ENCODE assay signal across 23 cellular contexts in the genomic region with DNA sequence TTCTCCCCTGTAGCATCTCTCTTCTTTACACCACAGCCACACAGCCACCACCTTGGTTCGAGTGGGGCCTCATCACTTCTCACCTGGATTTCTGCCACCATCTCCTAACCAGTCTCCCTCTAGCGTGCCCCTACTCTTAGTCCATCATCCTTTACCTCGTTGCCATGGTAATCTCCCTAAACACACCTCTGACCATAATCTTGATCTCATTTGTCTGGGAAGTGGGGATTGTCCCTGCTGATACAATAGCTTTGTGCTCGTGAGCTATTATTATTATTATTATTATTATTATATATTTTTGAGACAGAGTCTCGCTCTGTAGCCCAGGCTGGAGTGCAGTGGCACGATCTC.
"Had no signal": no experiment of that assay in that cellular context is flagged by ENCODE, and none has a peak within 500 bp of the region (broad histone marks: within the 10 kb centered on the region; RNA-seq: fewer than 3 reads in every experiment).

No MANE protein-coding gene starts in this region.

- DNase-seq: activated CD4-positive, alpha-beta memory T cell treated with anti-CD3 and anti-CD28 coated beads for 36 hours; activated CD4-positive, alpha-beta T cell treated with anti-CD3 and anti-CD28 coated beads for 48 hours; activated effector memory CD4-positive, alpha-beta T cell treated with Interleukin-2 at 50 U/mL for 16 hours; activated naive CD4-positive, alpha-beta T cell treated with anti-CD3 and anti-CD28 coated beads, Interleukin-2, amount 10 ng/mL, durations not matched to agents 7 days and 5 days; activated T-cell treated with anti-CD3 and anti-CD28 coated beads, Interleukin-2, amount 50 U/mL, for 48 hours; aorta; brain microvascular endothelial cell; caudate nucleus; dermis blood vessel endothelial cell; effector CD8-positive, alpha-beta T cell; foreskin keratinocyte; immature natural killer cell; lower lobe of right lung; naive thymus-derived CD8-positive, alpha-beta T cell; occipital lobe; sigmoid colon; stimulated activated CD4-positive, alpha-beta T cell treated with anti-CD3 and anti-CD28 coated beads, Interleukin-15, amount 100 ng/mL, for 24 hours; stomach; transverse colon had no signal

- H3K4me3 ChIP-seq: lower lobe of right lung, sigmoid colon, smooth muscle cell, stomach, transverse colon, vagina had no signal

- H3K36me3 Mint-ChIP-seq: activated CD4-positive, alpha-beta memory T cell treated with anti-CD3 and anti-CD28 coated beads for 36 hours; activated naive CD4-positive, alpha-beta T cell treated with anti-CD3 and anti-CD28 coated beads, Interleukin-2, amount 10 ng/mL, durations not matched to agents 7 days and 5 days; stimulated activated memory B cell treated with anti-CD40 and anti-IgM and Interleukin-4, amounts not matched to agents 10 μg/mL and 1 μg/mL and 100 μg/mL, for 72 hours had no signal

- ATAC-seq: left lobe of liver; lower lobe of right lung; naive thymus-derived CD8-positive, alpha-beta T cell; stimulated activated memory B cell treated with anti-CD40 and anti-IgM and Interleukin-4, amounts not matched to agents 10 μg/mL and 1 μg/mL and 100 μg/mL, for 72 hours had no signal

- H3K36me3 ChIP-seq: brain microvascular endothelial cell, lower lobe of right lung, sigmoid colon, stomach, transverse colon, vagina had no signal

- H3K4me3 Mint-ChIP-seq: activated CD4-positive, alpha-beta memory T cell treated with anti-CD3 and anti-CD28 coated beads for 36 hours; activated naive CD4-positive, alpha-beta T cell treated with anti-CD3 and anti-CD28 coated beads, Interleukin-2, amount 10 ng/mL, durations not matched to agents 7 days and 5 days; immature natural killer cell; naive thymus-derived CD8-positive, alpha-beta T cell; stimulated activated memory B cell treated with anti-CD40 and anti-IgM and Interleukin-4, amounts not matched to agents 10 μg/mL and 1 μg/mL and 100 μg/mL, for 72 hours had no signal

- H3K4me2 ChIP-seq: smooth muscle cell had no signal

- H3K27ac ChIP-seq: brain microvascular endothelial cell, foreskin keratinocyte, lower lobe of right lung, sigmoid colon, stomach, transverse colon, vagina had no signal

- H3K27me3 ChIP-seq: brain microvascular endothelial cell, sigmoid colon, vagina had no signal

- H3K4me1 ChIP-seq: foreskin keratinocyte, transverse colon had no signal

- H3K27ac Mint-ChIP-seq: activated CD4-positive, alpha-beta memory T cell treated with anti-CD3 and anti-CD28 coated beads for 36 hours; activated naive CD4-positive, alpha-beta T cell treated with anti-CD3 and anti-CD28 coated beads, Interleukin-2, amount 10 ng/mL, durations not matched to agents 7 days and 5 days; immature natural killer cell; stimulated activated memory B cell treated with anti-CD40 and anti-IgM and Interleukin-4, amounts not matched to agents 10 μg/mL and 1 μg/mL and 100 μg/mL, for 72 hours had no signal

- H3K9me3 Mint-ChIP-seq: activated CD4-positive, alpha-beta memory T cell treated with anti-CD3 and anti-CD28 coated beads for 36 hours; activated naive CD4-positive, alpha-beta T cell treated with anti-CD3 and anti-CD28 coated beads, Interleukin-2, amount 10 ng/mL, durations not matched to agents 7 days and 5 days; naive thymus-derived CD8-positive, alpha-beta T cell; stimulated activated memory B cell treated with anti-CD40 and anti-IgM and Interleukin-4, amounts not matched to agents 10 μg/mL and 1 μg/mL and 100 μg/mL, for 72 hours had no signal
